Comparison of ENCODE assay signal across 19 cellular contexts in the genomic region with DNA sequence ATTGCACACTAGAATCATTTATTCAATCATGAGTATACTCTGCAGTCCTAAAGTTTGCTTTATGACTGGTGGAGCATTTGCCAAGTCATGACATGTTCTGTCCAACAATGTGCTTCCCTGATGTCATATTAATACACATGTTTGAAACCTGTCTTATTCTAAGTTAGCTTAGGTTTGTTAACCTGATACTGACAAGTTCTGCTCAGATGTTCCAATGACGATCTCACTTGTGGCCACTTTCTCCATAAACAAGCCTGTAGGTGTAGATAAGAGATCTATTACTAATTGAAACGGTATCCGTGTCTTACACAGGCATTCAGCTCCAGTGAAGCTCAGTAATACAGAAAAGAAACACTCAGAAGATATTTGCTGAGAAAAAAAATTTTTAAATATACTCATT.
"Had no signal": no experiment of that assay in that cellular context is flagged by ENCODE, and none has a peak within 500 bp of the region (broad histone marks: within the 10 kb centered on the region; RNA-seq: fewer than 3 reads in every experiment).

No MANE protein-coding gene starts in this region.

- H3K4me3 ChIP-seq: heart right ventricle, thyroid gland had no signal

- FAIRE-seq: endometrium had no signal

- DNase-seq: activated B cell treated with CpG ODN at 0.5 μM for 24 hours; activated CD4-positive, alpha-beta memory T cell treated with anti-CD3 and anti-CD28 coated beads, Interleukin-2, amount 10 ng/mL, durations not matched to agents 7 days and 5 days; activated CD4-positive, alpha-beta T cell treated with anti-CD3 and anti-CD28 coated beads for 48 hours; activated CD8-positive, alpha-beta memory T cell treated with anti-CD3 and anti-CD28 coated beads, Interleukin-2, amount 10 ng/mL, durations not matched to agents 7 days and 5 days; activated naive CD8-positive, alpha-beta T cell treated with anti-CD3 and anti-CD28 coated beads for 36 hours; amygdala; brain microvascular endothelial cell; cortex of kidney; heart right ventricle; immature natural killer cell; nephron progenitor cell; occipital lobe; stimulated activated CD4-positive, alpha-beta T cell treated with anti-CD3 and anti-CD28 coated beads, Interleukin-2, amount 100 ng/mL, for 24 hours; stimulated activated naive CD4-positive, alpha-beta T cell treated with Interleukin-2 at 50 U/mL for 16 hours; T-helper 1 cell; T-helper 9 cell; thyroid gland had no signal

- ATAC-seq: activated CD8-positive, alpha-beta memory T cell treated with anti-CD3 and anti-CD28 coated beads, Interleukin-2, amount 10 ng/mL, durations not matched to agents 7 days and 5 days; esophagus mucosa; heart right ventricle had no signal

- H3K27me3 ChIP-seq: brain microvascular endothelial cell, heart right ventricle, thyroid gland had no signal

- H3K36me3 ChIP-seq: brain microvascular endothelial cell, heart right ventricle, thyroid gland had no signal
